Comparison of ENCODE assay signal across 16 cellular contexts in genomic region chr19:55299991-55300390, GRCh38. TPM values are rescaled to one million over a fixed set of nuclear protein-coding genes. Genes with fewer than 3 reads are reported as not detected.
DNase-seq lines count a peak whose midpoint lies in the region; ATAC-seq and TF ChIP-seq lines count a peak whose summit lies in the region.
"Had no signal": no experiment of that assay in that cellular context is flagged by ENCODE, and none has a peak within 500 bp of the region (broad histone marks: within the 10 kb centered on the region; RNA-seq: fewer than 3 reads in every experiment).

No MANE protein-coding gene starts in this region.

- H3K27ac Mint-ChIP-seq in CD8-positive, alpha-beta memory T cell, result peak overlapping the region in 6 of 8 donors; percentile 21 to 98 (median 84)
- peak overlapping the region; percentile 45 for H3K27ac Mint-ChIP-seq in neural crest cell (ENCODE audit: unreplicated experiment)
- H3K27ac Mint-ChIP-seq: B cell; CD4-positive, alpha-beta memory T cell; HFFc6 had no signal

- POLR2A ChIA-PET in CD8-positive, alpha-beta memory T cell (lab: Charles Lee), result no interaction called here

- no peak for DNase-seq in CD8-positive, alpha-beta memory T cell
- no peak for DNase-seq in neural crest cell (ENCODE audit: low read depth, low spot score)
- DNase-seq in foreskin melanocyte, result no peak
- DNase-seq in NCI-H2081 treated with DMSO at 0.1 percent for 48 hours (lab: John Stamatoyannopoulos, UW), result no peak
- DNase-seq: CD4-positive, alpha-beta memory T cell; COR-L47; DND-41; GDM1; HFFc6 had no signal

- no peak for ATAC-seq in HG02981 (IDR thresholded peaks at IDR 0.05; ENCODE audit: unreplicated experiment)

- no peak overlapping the region for H3K4me3 ChIP-seq in CD8-positive, alpha-beta memory T cell (ENCODE audit: low read length)
- H3K4me3 ChIP-seq: HAP-1 had no signal

- no peaks in the 10 kb centered on the region for H3K9me3 Mint-ChIP-seq in CD8-positive, alpha-beta memory T cell
- H3K9me3 Mint-ChIP-seq in neural crest cell, result no peaks in the 10 kb centered on the region
- H3K9me3 Mint-ChIP-seq: CD4-positive, alpha-beta memory T cell; HFFc6 had no signal

- peaks cover 0 to 2% of the 10 kb centered on the region in 2 donors for H3K27me3 Mint-ChIP-seq in CD8-positive, alpha-beta memory T cell
- no peaks in the 10 kb centered on the region for H3K27me3 Mint-ChIP-seq in neural crest cell (ENCODE audit: low read depth)
- H3K27me3 Mint-ChIP-seq: CD4-positive, alpha-beta memory T cell had no signal

- no peak for TF ChIP-seq CTCF in neural crest cell (conservative IDR thresholded peaks at IDR 0.05)

- H3K27me3 ChIP-seq in CD8-positive, alpha-beta memory T cell (ENCODE audit: insufficient read depth, low read length, poor library complexity, severe bottlenecking), result no peaks in the 10 kb centered on the region

- H3K4me1 Mint-ChIP-seq in CD8-positive, alpha-beta memory T cell, result peaks cover 13 to 18% (median 14%) of the 10 kb centered on the region in 3 donors
- peaks cover 15% of the 10 kb centered on the region for H3K4me1 Mint-ChIP-seq in neural crest cell

- H3K9me3 ChIP-seq in CD8-positive, alpha-beta memory T cell (ENCODE audit: low read length), result no peaks in the 10 kb centered on the region
- H3K9me3 ChIP-seq: HAP-1 had no signal

- peak overlapping the region in 2 of 7 donors; percentile 5 to 20 for H3K4me3 Mint-ChIP-seq in CD8-positive, alpha-beta memory T cell
- H3K4me3 Mint-ChIP-seq in neural crest cell, result peak overlapping the region; percentile 33
- H3K4me3 Mint-ChIP-seq: B cell; CD4-positive, alpha-beta memory T cell; HFFc6 had no signal

- CTCF ChIA-PET in CD8-positive, alpha-beta memory T cell (lab: Charles Lee), result interaction anchor here (2.8 to 4.1 kb wide), 2 partner anchors 38 to 84 kb away, joined by 22 to 28 read pairs; partner anchors contain the start of genes KMT5C and TMEM238

- H3K27ac ChIP-seq in CD8-positive, alpha-beta memory T cell (ENCODE audit: low read depth, low read length), result no peak overlapping the region
- peak overlapping the region; percentile 47 for H3K27ac ChIP-seq in cingulate gyrus (ENCODE audit: low read depth, low read length)
- peak overlapping the region; percentile 22 for H3K27ac ChIP-seq in temporal lobe (ENCODE audit: low read depth, low read length)
- H3K27ac ChIP-seq: C4-2B, HL-60 had no signal

- no peaks in the 10 kb centered on the region for H3K36me3 ChIP-seq in CD8-positive, alpha-beta memory T cell (ENCODE audit: insufficient read depth, low read length)

- H3K36me3 Mint-ChIP-seq in CD8-positive, alpha-beta memory T cell, result no peaks in the 10 kb centered on the region
- H3K36me3 Mint-ChIP-seq in neural crest cell (ENCODE audit: low read depth), result peaks cover 3% of the 10 kb centered on the region
- H3K36me3 Mint-ChIP-seq: CD4-positive, alpha-beta memory T cell had no signal

- H3K4me1 ChIP-seq in CD8-positive, alpha-beta memory T cell (ENCODE audit: insufficient read depth, low read length), result peaks cover 14% of the 10 kb centered on the region

RNA-seq across cellular contexts. Expression of gene BRSK1, which starts 16.2 kb away (rescaled TPM):
- 1 to 10 TPM; 4.1 to 5.7 TPM for total RNA-seq in CD8-positive, alpha-beta memory T cell
- 0.82 TPM for polyA plus RNA-seq in CD8-positive, alpha-beta memory T cell
- 50.0 and 50.7 TPM in 2 replicates for total RNA-seq in neural crest cell
- 81.4 TPM for total RNA-seq in temporal lobe
- polyA plus RNA-seq: CD4-positive, alpha-beta memory T cell had no signal

RNA-seq across cellular contexts. Expression of gene HSPBP1, which starts 20.1 kb away (rescaled TPM):
- 10 to 100 TPM; 82.9 to 84.1 TPM for total RNA-seq in CD8-positive, alpha-beta memory T cell
- 46.4 TPM for polyA plus RNA-seq in CD8-positive, alpha-beta memory T cell
- 53.8 and 54.7 TPM in 2 replicates for total RNA-seq in neural crest cell
- 19.7 TPM for total RNA-seq in temporal lobe

RNA-seq across cellular contexts. Expression of gene TMEM150B, which starts 25.1 kb away (rescaled TPM):
- under 1 TPM in 1 of 2 experiments, not detected in 1; 0.53 TPM for total RNA-seq in CD8-positive, alpha-beta memory T cell
- polyA plus RNA-seq in CD8-positive, alpha-beta memory T cell, result not detected
- total RNA-seq in neural crest cell (not detected in 2 replicates), temporal lobe (not detected)
- total RNA-seq: B cell, HFFc6 had no signal
- polyA plus RNA-seq: CD4-positive, alpha-beta memory T cell had no signal

RNA-seq across cellular contexts. Expression of gene KMT5C, which starts 39.7 kb away (rescaled TPM):
- total RNA-seq in CD8-positive, alpha-beta memory T cell, result 10 to 100 TPM; 14.6 to 15.0 TPM
- 1.6 TPM for polyA plus RNA-seq in CD8-positive, alpha-beta memory T cell
- total RNA-seq in neural crest cell, result 32.9 and 35.2 TPM in 2 replicates
- total RNA-seq in temporal lobe, result 5.9 TPM

RNA-seq across cellular contexts. Expression of gene PPP6R1, which starts 41.2 kb away (rescaled TPM):
- total RNA-seq in CD8-positive, alpha-beta memory T cell, result 100 to 1,000 TPM; 216 to 225 TPM
- 143 TPM for polyA plus RNA-seq in CD8-positive, alpha-beta memory T cell
- total RNA-seq in neural crest cell (71.2 and 73.1 TPM in 2 replicates), temporal lobe (13.3 TPM)
